ENCODE assay signal across 1 cellular context in the genomic region with DNA sequence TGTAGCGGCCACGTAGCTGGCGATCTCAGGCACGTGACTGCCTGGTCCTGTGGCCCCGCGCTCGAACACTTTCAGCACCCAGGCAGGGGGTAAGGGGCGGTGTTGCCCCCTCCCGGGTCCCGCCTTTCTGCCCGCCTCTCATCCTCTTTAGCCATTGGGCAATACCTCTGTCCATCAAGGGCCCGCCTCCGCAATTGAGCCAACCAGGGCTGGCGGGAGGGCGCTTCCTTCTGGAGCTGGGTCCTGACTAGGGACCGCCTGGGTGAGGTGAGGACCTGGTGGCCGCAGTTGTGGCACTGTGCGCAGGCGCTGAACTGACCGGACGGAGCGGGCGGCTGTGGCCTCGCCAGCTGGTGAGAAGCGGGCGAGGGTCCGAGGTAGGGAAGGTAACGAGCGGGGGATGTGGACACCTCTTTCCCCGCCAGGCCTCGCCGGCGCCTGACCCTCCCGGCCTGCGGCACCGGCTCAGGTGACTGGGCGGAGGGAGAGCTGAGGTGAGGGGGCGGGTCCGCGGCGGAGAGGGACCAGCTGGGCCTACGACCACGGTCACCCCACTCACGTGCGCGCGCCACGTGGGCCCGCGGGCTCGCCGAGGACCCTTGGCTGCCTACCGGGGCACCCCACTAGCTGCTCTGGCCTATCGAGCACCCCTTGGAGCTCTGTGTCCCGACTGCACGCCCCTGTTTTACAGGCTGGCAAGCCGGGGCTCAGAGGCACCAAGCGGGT.
TF ChIP-seq lines count a peak whose summit lies in the region.

A gene with protein sequence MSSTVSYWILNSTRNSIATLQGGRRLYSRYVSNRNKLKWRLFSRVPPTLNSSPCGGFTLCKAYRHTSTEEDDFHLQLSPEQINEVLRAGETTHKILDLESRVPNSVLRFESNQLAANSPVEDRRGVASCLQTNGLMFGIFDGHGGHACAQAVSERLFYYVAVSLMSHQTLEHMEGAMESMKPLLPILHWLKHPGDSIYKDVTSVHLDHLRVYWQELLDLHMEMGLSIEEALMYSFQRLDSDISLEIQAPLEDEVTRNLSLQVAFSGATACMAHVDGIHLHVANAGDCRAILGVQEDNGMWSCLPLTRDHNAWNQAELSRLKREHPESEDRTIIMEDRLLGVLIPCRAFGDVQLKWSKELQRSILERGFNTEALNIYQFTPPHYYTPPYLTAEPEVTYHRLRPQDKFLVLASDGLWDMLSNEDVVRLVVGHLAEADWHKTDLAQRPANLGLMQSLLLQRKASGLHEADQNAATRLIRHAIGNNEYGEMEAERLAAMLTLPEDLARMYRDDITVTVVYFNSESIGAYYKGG (plus strand): TSS at position 228 of the 726 bp plus-strand sequence. CDS start 3,770 bp downstream, outside the sequence.

TF ChIP-seq in HEK293, 187 proteins besides CTCF, POLR2A, EP300 and RAD21 (continued from another document and continues in another):
- TF ChIP-seq, protein P1, sequence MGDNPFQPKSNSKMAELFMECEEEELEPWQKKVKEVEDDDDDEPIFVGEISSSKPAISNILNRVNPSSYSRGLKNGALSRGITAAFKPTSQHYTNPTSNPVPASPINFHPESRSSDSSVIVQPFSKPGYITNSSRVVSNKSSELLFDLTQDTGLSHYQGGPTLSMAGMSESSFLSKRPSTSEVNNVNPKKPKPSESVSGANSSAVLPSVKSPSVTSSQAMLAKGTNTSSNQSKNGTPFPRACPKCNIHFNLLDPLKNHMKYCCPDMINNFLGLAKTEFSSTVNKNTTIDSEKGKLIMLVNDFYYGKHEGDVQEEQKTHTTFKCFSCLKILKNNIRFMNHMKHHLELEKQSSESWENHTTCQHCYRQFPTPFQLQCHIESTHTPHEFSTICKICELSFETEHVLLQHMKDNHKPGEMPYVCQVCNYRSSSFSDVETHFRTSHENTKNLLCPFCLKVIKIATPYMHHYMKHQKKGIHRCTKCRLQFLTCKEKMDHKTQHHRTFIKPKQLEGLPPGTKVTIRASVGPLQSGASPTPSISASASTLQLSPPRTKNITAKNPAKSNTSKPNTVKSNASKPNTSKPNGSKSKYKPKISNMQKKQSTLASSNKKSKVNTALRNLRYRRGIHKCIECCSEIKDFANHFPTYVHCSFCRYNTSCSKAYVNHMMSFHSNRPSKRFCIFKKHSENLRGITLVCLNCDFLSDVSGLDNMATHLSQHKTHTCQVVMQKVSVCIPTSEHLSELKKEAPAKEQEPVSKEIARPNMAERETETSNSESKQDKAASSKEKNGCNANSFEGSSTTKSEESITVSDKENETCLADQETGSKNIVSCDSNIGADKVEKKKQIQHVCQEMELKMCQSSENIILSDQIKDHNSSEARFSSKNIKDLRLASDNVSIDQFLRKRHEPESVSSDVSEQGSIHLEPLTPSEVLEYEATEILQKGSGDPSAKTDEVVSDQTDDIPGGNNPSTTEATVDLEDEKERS (tag by site-specific recombination; IDR thresholded peaks at IDR 0.05) = no peak
- peak; percentile 74; the same call in 1 of the 2 replicates for TF ChIP-seq ZNF10 (tag by site-specific recombination; IDR thresholded peaks at IDR 0.05)
- no peak for TF ChIP-seq ZNF510 (tag by site-specific recombination; IDR thresholded peaks at IDR 0.05; ENCODE audit: insufficient replicate concordance)
- TF ChIP-seq ZNF221 (tag by site-specific recombination; IDR thresholded peaks at IDR 0.05; ENCODE audit: borderline replicate concordance) = no peak
- TF ChIP-seq, protein P2, sequence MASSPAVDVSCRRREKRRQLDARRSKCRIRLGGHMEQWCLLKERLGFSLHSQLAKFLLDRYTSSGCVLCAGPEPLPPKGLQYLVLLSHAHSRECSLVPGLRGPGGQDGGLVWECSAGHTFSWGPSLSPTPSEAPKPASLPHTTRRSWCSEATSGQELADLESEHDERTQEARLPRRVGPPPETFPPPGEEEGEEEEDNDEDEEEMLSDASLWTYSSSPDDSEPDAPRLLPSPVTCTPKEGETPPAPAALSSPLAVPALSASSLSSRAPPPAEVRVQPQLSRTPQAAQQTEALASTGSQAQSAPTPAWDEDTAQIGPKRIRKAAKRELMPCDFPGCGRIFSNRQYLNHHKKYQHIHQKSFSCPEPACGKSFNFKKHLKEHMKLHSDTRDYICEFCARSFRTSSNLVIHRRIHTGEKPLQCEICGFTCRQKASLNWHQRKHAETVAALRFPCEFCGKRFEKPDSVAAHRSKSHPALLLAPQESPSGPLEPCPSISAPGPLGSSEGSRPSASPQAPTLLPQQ (tag by site-specific recombination; IDR thresholded peaks at IDR 0.05) = peak; percentile 14; the same call in 1 of the 2 replicates
- TF ChIP-seq, protein P3, sequence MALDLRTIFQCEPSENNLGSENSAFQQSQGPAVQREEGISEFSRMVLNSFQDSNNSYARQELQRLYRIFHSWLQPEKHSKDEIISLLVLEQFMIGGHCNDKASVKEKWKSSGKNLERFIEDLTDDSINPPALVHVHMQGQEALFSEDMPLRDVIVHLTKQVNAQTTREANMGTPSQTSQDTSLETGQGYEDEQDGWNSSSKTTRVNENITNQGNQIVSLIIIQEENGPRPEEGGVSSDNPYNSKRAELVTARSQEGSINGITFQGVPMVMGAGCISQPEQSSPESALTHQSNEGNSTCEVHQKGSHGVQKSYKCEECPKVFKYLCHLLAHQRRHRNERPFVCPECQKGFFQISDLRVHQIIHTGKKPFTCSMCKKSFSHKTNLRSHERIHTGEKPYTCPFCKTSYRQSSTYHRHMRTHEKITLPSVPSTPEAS (tag by site-specific recombination; IDR thresholded peaks at IDR 0.05) = no peak
- no peak for TF ChIP-seq MZF1 (tag by site-specific recombination; IDR thresholded peaks at IDR 0.05; ENCODE audit: borderline replicate concordance)
- no peak for TF ChIP-seq ZNF610 (tag by site-specific recombination; IDR thresholded peaks at IDR 0.05; ENCODE audit: borderline replicate concordance)
- TF ChIP-seq ZNF621 (tag by site-specific recombination; IDR thresholded peaks at IDR 0.05) = no peak
- TF ChIP-seq, protein P4, sequence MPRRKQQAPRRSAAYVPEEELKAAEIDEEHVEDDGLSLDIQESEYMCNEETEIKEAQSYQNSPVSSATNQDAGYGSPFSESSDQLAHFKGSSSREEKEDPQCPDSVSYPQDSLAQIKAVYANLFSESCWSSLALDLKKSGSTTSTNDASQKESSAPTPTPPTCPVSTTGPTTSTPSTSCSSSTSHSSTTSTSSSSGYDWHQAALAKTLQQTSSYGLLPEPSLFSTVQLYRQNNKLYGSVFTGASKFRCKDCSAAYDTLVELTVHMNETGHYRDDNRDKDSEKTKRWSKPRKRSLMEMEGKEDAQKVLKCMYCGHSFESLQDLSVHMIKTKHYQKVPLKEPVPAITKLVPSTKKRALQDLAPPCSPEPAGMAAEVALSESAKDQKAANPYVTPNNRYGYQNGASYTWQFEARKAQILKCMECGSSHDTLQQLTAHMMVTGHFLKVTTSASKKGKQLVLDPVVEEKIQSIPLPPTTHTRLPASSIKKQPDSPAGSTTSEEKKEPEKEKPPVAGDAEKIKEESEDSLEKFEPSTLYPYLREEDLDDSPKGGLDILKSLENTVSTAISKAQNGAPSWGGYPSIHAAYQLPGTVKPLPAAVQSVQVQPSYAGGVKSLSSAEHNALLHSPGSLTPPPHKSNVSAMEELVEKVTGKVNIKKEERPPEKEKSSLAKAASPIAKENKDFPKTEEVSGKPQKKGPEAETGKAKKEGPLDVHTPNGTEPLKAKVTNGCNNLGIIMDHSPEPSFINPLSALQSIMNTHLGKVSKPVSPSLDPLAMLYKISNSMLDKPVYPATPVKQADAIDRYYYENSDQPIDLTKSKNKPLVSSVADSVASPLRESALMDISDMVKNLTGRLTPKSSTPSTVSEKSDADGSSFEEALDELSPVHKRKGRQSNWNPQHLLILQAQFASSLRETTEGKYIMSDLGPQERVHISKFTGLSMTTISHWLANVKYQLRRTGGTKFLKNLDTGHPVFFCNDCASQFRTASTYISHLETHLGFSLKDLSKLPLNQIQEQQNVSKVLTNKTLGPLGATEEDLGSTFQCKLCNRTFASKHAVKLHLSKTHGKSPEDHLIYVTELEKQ (tag by site-specific recombination; IDR thresholded peaks at IDR 0.05; ENCODE audit: borderline replicate concordance) = no peak
- TF ChIP-seq SCRT1 (tag by site-specific recombination; IDR thresholded peaks at IDR 0.05; ENCODE audit: borderline replicate concordance) = no peak
- TF ChIP-seq ZBTB20 (tag by site-specific recombination; IDR thresholded peaks at IDR 0.05) = peak; percentile 24; the same call in 1 of the 2 replicates
- TF ChIP-seq, protein P5, sequence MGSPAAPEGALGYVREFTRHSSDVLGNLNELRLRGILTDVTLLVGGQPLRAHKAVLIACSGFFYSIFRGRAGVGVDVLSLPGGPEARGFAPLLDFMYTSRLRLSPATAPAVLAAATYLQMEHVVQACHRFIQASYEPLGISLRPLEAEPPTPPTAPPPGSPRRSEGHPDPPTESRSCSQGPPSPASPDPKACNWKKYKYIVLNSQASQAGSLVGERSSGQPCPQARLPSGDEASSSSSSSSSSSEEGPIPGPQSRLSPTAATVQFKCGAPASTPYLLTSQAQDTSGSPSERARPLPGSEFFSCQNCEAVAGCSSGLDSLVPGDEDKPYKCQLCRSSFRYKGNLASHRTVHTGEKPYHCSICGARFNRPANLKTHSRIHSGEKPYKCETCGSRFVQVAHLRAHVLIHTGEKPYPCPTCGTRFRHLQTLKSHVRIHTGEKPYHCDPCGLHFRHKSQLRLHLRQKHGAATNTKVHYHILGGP (tag by site-specific recombination; IDR thresholded peaks at IDR 0.05) = no peak
- no peak for TF ChIP-seq ZNF560 (tag by site-specific recombination; IDR thresholded peaks at IDR 0.05; ENCODE audit: borderline replicate concordance)
- TF ChIP-seq, protein P6, sequence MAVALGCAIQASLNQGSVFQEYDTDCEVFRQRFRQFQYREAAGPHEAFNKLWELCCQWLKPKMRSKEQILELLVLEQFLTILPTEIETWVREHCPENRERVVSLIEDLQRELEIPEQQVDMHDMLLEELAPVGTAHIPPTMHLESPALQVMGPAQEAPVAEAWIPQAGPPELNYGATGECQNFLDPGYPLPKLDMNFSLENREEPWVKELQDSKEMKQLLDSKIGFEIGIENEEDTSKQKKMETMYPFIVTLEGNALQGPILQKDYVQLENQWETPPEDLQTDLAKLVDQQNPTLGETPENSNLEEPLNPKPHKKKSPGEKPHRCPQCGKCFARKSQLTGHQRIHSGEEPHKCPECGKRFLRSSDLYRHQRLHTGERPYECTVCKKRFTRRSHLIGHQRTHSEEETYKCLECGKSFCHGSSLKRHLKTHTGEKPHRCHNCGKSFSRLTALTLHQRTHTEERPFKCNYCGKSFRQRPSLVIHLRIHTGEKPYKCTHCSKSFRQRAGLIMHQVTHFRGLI (tag by site-specific recombination; IDR thresholded peaks at IDR 0.05) = no peak
- TF ChIP-seq, protein P7, sequence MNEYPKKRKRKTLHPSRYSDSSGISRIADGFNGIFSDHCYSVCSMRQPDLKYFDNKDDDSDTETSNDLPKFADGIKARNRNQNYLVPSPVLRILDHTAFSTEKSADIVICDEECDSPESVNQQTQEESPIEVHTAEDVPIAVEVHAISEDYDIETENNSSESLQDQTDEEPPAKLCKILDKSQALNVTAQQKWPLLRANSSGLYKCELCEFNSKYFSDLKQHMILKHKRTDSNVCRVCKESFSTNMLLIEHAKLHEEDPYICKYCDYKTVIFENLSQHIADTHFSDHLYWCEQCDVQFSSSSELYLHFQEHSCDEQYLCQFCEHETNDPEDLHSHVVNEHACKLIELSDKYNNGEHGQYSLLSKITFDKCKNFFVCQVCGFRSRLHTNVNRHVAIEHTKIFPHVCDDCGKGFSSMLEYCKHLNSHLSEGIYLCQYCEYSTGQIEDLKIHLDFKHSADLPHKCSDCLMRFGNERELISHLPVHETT (tag by site-specific recombination; IDR thresholded peaks at IDR 0.05) = no peak
- TF ChIP-seq ZNF112 (tag by site-specific recombination; IDR thresholded peaks at IDR 0.05) = no peak
- no peak for TF ChIP-seq ZNF76 (tag by site-specific recombination; IDR thresholded peaks at IDR 0.05; ENCODE audit: borderline replicate concordance, low read depth)
- no peak; the same call in 1 of the 2 replicates for TF ChIP-seq ZNF2 (tag by site-specific recombination; IDR thresholded peaks at IDR 0.05)
- TF ChIP-seq, protein P8, sequence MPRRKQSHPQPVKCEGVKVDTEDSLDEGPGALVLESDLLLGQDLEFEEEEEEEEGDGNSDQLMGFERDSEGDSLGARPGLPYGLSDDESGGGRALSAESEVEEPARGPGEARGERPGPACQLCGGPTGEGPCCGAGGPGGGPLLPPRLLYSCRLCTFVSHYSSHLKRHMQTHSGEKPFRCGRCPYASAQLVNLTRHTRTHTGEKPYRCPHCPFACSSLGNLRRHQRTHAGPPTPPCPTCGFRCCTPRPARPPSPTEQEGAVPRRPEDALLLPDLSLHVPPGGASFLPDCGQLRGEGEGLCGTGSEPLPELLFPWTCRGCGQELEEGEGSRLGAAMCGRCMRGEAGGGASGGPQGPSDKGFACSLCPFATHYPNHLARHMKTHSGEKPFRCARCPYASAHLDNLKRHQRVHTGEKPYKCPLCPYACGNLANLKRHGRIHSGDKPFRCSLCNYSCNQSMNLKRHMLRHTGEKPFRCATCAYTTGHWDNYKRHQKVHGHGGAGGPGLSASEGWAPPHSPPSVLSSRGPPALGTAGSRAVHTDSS (tag by site-specific recombination; IDR thresholded peaks at IDR 0.05) = no peak
- peak; percentile 95 for TF ChIP-seq ZBTB7A (tag by site-specific recombination; IDR thresholded peaks at IDR 0.05; ENCODE audit: low read depth)
- peak; percentile 61; the same call in 1 of the 2 replicates for TF ChIP-seq WT1 (tag by site-specific recombination; IDR thresholded peaks at IDR 0.05)
- TF ChIP-seq ZNF37A (tag by site-specific recombination; IDR thresholded peaks at IDR 0.05) = no peak
- TF ChIP-seq, protein P9, sequence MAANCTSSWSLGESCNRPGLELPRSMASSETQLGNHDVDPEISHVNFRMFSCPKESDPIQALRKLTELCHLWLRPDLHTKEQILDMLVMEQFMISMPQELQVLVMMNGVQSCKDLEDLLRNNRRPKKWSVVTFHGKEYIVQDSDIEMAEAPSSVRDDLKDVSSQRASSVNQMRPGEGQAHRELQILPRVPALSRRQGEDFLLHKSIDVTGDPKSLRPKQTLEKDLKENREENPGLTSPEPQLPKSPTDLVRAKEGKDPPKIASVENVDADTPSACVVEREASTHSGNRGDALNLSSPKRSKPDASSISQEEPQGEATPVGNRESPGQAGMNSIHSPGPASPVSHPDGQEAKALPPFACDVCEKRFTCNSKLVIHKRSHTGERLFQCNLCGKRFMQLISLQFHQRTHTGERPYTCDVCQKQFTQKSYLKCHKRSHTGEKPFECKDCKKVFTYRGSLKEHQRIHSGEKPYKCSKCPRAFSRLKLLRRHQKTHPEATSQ (tag by site-specific recombination; IDR thresholded peaks at IDR 0.05) = no peak
- TF ChIP-seq REPIN1 (tag by site-specific recombination; IDR thresholded peaks at IDR 0.05; ENCODE audit: low read depth) = 0 out of 2 replicates have a peak, but pooled peaks have one; percentile 42
- TF ChIP-seq, protein P10, sequence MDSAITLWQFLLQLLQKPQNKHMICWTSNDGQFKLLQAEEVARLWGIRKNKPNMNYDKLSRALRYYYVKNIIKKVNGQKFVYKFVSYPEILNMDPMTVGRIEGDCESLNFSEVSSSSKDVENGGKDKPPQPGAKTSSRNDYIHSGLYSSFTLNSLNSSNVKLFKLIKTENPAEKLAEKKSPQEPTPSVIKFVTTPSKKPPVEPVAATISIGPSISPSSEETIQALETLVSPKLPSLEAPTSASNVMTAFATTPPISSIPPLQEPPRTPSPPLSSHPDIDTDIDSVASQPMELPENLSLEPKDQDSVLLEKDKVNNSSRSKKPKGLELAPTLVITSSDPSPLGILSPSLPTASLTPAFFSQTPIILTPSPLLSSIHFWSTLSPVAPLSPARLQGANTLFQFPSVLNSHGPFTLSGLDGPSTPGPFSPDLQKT (IDR thresholded peaks at IDR 0.05; ENCODE audit: borderline replicate concordance, low read depth, low read length) = no peak
- no peak for TF ChIP-seq ZNF707 (tag by site-specific recombination; IDR thresholded peaks at IDR 0.05)
- TF ChIP-seq ZNF747 (tag by site-specific recombination; IDR thresholded peaks at IDR 0.05) = no peak
